1 cellular context compared by ENCODE assay signal in the genomic region with DNA sequence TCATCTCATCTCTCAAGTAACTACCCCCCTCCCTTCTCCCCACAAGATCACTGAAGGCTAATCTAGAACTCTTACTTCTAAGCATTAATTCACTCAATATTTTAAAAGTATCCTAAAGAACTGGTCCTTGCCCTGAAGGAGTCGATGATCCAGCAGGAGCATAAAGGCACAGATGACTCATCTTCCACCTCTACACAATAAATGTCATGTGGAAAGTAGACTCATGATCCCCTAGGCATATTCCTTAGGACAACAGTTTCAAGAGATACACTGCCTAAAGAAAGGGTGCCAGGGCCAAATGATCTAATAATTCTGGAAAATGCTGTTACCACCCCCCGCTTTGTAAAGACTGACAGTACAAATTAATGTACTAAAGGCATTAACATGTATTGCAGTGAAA.
TF ChIP-seq lines count a peak whose summit lies in the region.

No MANE protein-coding gene starts in this region.

TF ChIP-seq in IMR-90, 13 proteins besides CTCF, POLR2A, EP300 and RAD21:
- TF ChIP-seq FOS (IDR thresholded peaks at IDR 0.05; ENCODE audit: low read depth, low read length) (0 out of 2 replicates have a peak, but pooled peaks have one; percentile 9), CEBPB (IDR thresholded peaks at IDR 0.05; ENCODE audit: low read depth, low read length) (no peak)
TF ChIP-seq in IMR-90: peak in this region for 1.
